ENCODE assay signal across 20 cellular contexts in the genomic region with DNA sequence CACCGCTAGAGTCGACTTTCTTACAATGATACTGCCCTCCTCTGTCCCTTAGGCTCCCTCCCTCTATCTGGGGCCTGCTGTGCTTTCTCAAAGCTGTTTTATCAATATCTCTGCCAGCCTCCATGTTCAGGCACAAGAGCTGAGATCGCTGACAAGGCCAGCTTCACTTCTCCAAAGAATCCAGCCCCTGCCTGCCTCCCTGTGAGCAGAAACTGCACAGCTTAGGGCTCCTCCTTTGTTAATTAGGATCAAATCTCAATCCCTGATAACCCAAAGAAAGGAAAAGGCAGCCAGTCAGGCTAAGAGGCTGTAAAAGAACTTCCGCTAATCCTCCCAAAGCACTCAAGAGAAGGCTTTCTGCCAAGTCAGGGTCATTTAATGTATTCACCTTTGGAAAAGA.
DNase-seq lines count a peak whose midpoint lies in the region; ATAC-seq and TF ChIP-seq lines count a peak whose summit lies in the region.
"Had no signal": no experiment of that assay in that cellular context is flagged by ENCODE, and none has a peak within 500 bp of the region (broad histone marks: within the 10 kb centered on the region; RNA-seq: fewer than 3 reads in every experiment).

No MANE protein-coding gene starts in this region.

- H3K9me3 ChIP-seq in SK-N-MC (ENCODE audit: low read depth, low read length) (no peaks in the 10 kb centered on the region), testis (no peaks in the 10 kb centered on the region)
- H3K9me3 ChIP-seq: pancreas had no signal

- ATAC-seq in Right ventricle myocardium inferior (peak; percentile 20), GM18502 (IDR thresholded peaks at IDR 0.05; ENCODE audit: poor library complexity, unreplicated experiment) (no peak)
- ATAC-seq: activated naive CD8-positive, alpha-beta T cell treated with anti-CD3 and anti-CD28 coated beads, Interleukin-2, amount 50 U/mL, for 24 hours; pancreas; stimulated activated effector memory CD8-positive, alpha-beta T cell treated with anti-CD3 and anti-CD28 coated beads, Interleukin-12 subunit alpha, Interleukin-12 subunit beta, amount 100 ng/mL, for 72 hours had no signal

- H3K36me3 ChIP-seq in SK-N-MC (ENCODE audit: insufficient read depth, low read length) = no peaks in the 10 kb centered on the region
- no peaks in the 10 kb centered on the region for H3K36me3 ChIP-seq in testis (ENCODE audit: low read depth, missing control alignments)
- H3K36me3 ChIP-seq: brain microvascular endothelial cell, pancreas had no signal

- no peak for TF ChIP-seq POLR2A in testis (IDR thresholded peaks at IDR 0.05)

- H3K27me3 Mint-ChIP-seq in activated naive CD8-positive, alpha-beta T cell treated with anti-CD3 and anti-CD28 coated beads for 36 hours = no peaks in the 10 kb centered on the region
- H3K27me3 Mint-ChIP-seq: activated naive CD8-positive, alpha-beta T cell treated with anti-CD3 and anti-CD28 coated beads, Interleukin-2, amount 50 U/mL, for 24 hours; CD4-positive, alpha-beta memory T cell had no signal

- 0 out of 2 replicates have a peak overlapping the region, but pooled peaks have one; percentile 25 for H3K27ac ChIP-seq in SK-N-MC
- H3K27ac ChIP-seq in testis = no peak overlapping the region
- H3K27ac ChIP-seq: brain microvascular endothelial cell, KMS-11, pancreas had no signal

- 40 to 62% methylated on average over 4 of the region's 4 CpGs for WGBS in testis, 2 donors

- peaks cover 7% of the 10 kb centered on the region for H3K4me1 ChIP-seq in testis
- H3K4me1 ChIP-seq: pancreas had no signal

- no peak overlapping the region for H3K4me3 Mint-ChIP-seq in activated naive CD8-positive, alpha-beta T cell treated with anti-CD3 and anti-CD28 coated beads for 36 hours
- H3K4me3 Mint-ChIP-seq: activated naive CD8-positive, alpha-beta T cell treated with anti-CD3 and anti-CD28 coated beads, Interleukin-2, amount 50 U/mL, for 24 hours; CD4-positive, alpha-beta memory T cell; stimulated activated effector memory CD8-positive, alpha-beta T cell treated with anti-CD3 and anti-CD28 coated beads, Interleukin-12 subunit alpha, Interleukin-12 subunit beta, amount 100 ng/mL, for 72 hours had no signal

- DNase-seq in Right ventricle myocardium inferior (ENCODE audit: missing footprints) (no peak), cardiac septum (ENCODE audit: low spot score) (no peak), SK-N-MC (ENCODE audit: low read depth, low spot score) (no peak), islet precursor cell (peak; percentile 70), testis (peak; percentile 20), C1 segment of cervical spinal cord (lab: John Stamatoyannopoulos, UW) (no peak)
- DNase-seq in activated naive CD8-positive, alpha-beta T cell treated with anti-CD3 and anti-CD28 coated beads for 36 hours = no peak
- DNase-seq: activated CD8-positive, alpha-beta memory T cell treated with anti-CD3 and anti-CD28 coated beads, Interleukin-2, amount 50 U/mL, for 48 hours; activated naive CD8-positive, alpha-beta T cell treated with anti-CD3 and anti-CD28 coated beads, Interleukin-2, amount 50 U/mL, for 24 hours; brain microvascular endothelial cell; CD4-positive, alpha-beta memory T cell; cortex of kidney; DMS79; NCI-H2081; NCI-H526; pancreas; T-helper 1 cell had no signal

- no peaks in the 10 kb centered on the region for H3K36me3 Mint-ChIP-seq in activated naive CD8-positive, alpha-beta T cell treated with anti-CD3 and anti-CD28 coated beads for 36 hours
- H3K36me3 Mint-ChIP-seq: CD4-positive, alpha-beta memory T cell; stimulated activated effector memory CD8-positive, alpha-beta T cell treated with anti-CD3 and anti-CD28 coated beads, Interleukin-12 subunit alpha, Interleukin-12 subunit beta, amount 100 ng/mL, for 72 hours had no signal

- intact Hi-C loops in Right ventricle myocardium inferior (cut with DNase I) (no loop called here), cardiac septum (cut with DNase I) (no loop called here), testis (cut with DNase I; ENCODE audit: low total_unique reads) (no loop called here)

- no peak for TF ChIP-seq CTCF in testis (IDR thresholded peaks at IDR 0.05)

- no peak overlapping the region for H3K27ac Mint-ChIP-seq in activated naive CD8-positive, alpha-beta T cell treated with anti-CD3 and anti-CD28 coated beads for 36 hours
- H3K27ac Mint-ChIP-seq: activated naive CD8-positive, alpha-beta T cell treated with anti-CD3 and anti-CD28 coated beads, Interleukin-2, amount 50 U/mL, for 24 hours; CD4-positive, alpha-beta memory T cell; stimulated activated effector memory CD8-positive, alpha-beta T cell treated with anti-CD3 and anti-CD28 coated beads, Interleukin-12 subunit alpha, Interleukin-12 subunit beta, amount 100 ng/mL, for 72 hours had no signal

- H3K4me3 ChIP-seq in SK-N-MC (no peak overlapping the region), testis (no peak overlapping the region)
- H3K4me3 ChIP-seq: pancreas had no signal

- H3K27me3 ChIP-seq in testis = no peaks in the 10 kb centered on the region
- H3K27me3 ChIP-seq: brain microvascular endothelial cell, pancreas had no signal

- H3K9me3 Mint-ChIP-seq in activated naive CD8-positive, alpha-beta T cell treated with anti-CD3 and anti-CD28 coated beads for 36 hours = peaks cover 3% of the 10 kb centered on the region
- H3K9me3 Mint-ChIP-seq: activated naive CD8-positive, alpha-beta T cell treated with anti-CD3 and anti-CD28 coated beads, Interleukin-2, amount 50 U/mL, for 24 hours had no signal

- H3K4me1 Mint-ChIP-seq in activated naive CD8-positive, alpha-beta T cell treated with anti-CD3 and anti-CD28 coated beads for 36 hours = no peaks in the 10 kb centered on the region
- H3K4me1 Mint-ChIP-seq: activated naive CD8-positive, alpha-beta T cell treated with anti-CD3 and anti-CD28 coated beads, Interleukin-2, amount 50 U/mL, for 24 hours; CD4-positive, alpha-beta memory T cell; stimulated activated effector memory CD8-positive, alpha-beta T cell treated with anti-CD3 and anti-CD28 coated beads, Interleukin-12 subunit alpha, Interleukin-12 subunit beta, amount 100 ng/mL, for 72 hours had no signal

- no peak overlapping the region for H3K9ac ChIP-seq in SK-N-MC (ENCODE audit: insufficient read length)
- H3K9ac ChIP-seq: KMS-11 had no signal

Comparison
In these comparisons a context has a peak if more than half of its experiments do, and no peak if none do; other contexts are left out.
1. DNase-seq: peak in islet precursor cell (single experiment) and testis (single experiment); none in Right ventricle myocardium inferior (single experiment), cardiac septum (single experiment), SK-N-MC (single experiment), C1 segment of cervical spinal cord (0 of 14) and activated naive CD8-positive, alpha-beta T cell treated with anti-CD3 and anti-CD28 coated beads for 36 hours (single experiment).